ENCODE assay signal across 16 cellular contexts in the genomic region with DNA sequence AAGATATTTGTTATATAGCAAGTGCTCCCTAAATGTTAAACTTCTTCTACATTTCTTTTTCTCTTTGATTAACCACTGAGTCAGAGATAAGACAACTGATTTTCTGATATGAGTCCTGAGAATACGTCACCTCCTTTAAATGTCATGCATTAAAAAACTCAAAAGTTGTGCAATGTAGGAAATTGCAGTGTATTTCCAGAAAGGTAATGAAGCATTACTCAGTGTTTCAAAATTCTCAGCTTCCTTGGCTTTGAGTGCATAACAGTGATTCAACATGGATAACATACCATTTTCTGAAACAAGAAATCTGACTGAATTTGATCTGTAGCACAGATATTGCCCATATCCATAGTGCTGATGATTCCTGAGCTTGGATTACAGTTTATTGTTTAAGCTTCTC.
A peak's percentile ranks its signal among the peaks of the same experiment; 100 is the strongest.
DNase-seq lines count a peak whose midpoint lies in the region; FAIRE-seq and TF ChIP-seq lines count a peak whose summit lies in the region.
"Had no signal": no experiment of that assay in that cellular context is flagged by ENCODE, and none has a peak within 500 bp of the region (broad histone marks: within the 10 kb centered on the region; RNA-seq: fewer than 3 reads in every experiment).

No MANE protein-coding gene starts in this region.

- peak overlapping the region; percentile 19 for H3K9ac ChIP-seq in keratinocyte (ENCODE audit: control insufficient read depth, extremely low read depth, insufficient read depth, low read length)

- H3K36me3 ChIP-seq in bronchial epithelial cell (ENCODE audit: control insufficient read depth, insufficient read depth, low read length), result no peaks in the 10 kb centered on the region
- H3K36me3 ChIP-seq in keratinocyte (ENCODE audit: control insufficient read depth in 2 of 2, extremely low read depth in 1 of 2, insufficient read depth in 2 of 2, low read length in 2 of 2), result no peaks in the 10 kb centered on the region
- H3K36me3 ChIP-seq: prostate gland had no signal

- H3K27ac Mint-ChIP-seq in activated CD4-positive, alpha-beta memory T cell treated with anti-CD3 and anti-CD28 coated beads, Interleukin-2, amount 10 ng/mL, durations not matched to agents 7 days and 5 days, result no peak overlapping the region
- H3K27ac Mint-ChIP-seq: activated CD4-positive, alpha-beta T cell treated with anti-CD3 and anti-CD28 coated beads, Interleukin-2, amount 10 ng/mL, durations not matched to agents 24 days and 14 days; T-helper 1 cell treated with Interleukin-12 subunit alpha and Interleukin-12 subunit beta and Interleukin-4 antibody, amounts not matched to agents 30 μg/mL and 1 μg/mL, for 36 hours had no signal

- H3K4me1 Mint-ChIP-seq in activated CD4-positive, alpha-beta memory T cell treated with anti-CD3 and anti-CD28 coated beads, Interleukin-2, amount 10 ng/mL, durations not matched to agents 7 days and 5 days, result no peaks in the 10 kb centered on the region
- H3K4me1 Mint-ChIP-seq: activated CD4-positive, alpha-beta T cell treated with anti-CD3 and anti-CD28 coated beads, Interleukin-2, amount 10 ng/mL, durations not matched to agents 24 days and 14 days had no signal

- no peaks in the 10 kb centered on the region for H3K36me3 Mint-ChIP-seq in activated CD4-positive, alpha-beta memory T cell treated with anti-CD3 and anti-CD28 coated beads, Interleukin-2, amount 10 ng/mL, durations not matched to agents 7 days and 5 days (ENCODE audit: low read depth)
- H3K36me3 Mint-ChIP-seq: brain had no signal

- H3K27me3 ChIP-seq in AG04450 (ENCODE audit: control insufficient read depth, insufficient read depth, low read length) (no peaks in the 10 kb centered on the region), bronchial epithelial cell (ENCODE audit: control insufficient read depth, insufficient read depth, low read length) (no peaks in the 10 kb centered on the region), keratinocyte (ENCODE audit: control insufficient read depth, extremely low read depth, insufficient read depth, low read length) (no peaks in the 10 kb centered on the region)
- H3K27me3 ChIP-seq: upper lobe of left lung had no signal

- H3K9me3 ChIP-seq in AG04450 (ENCODE audit: control insufficient read depth, insufficient read depth, low read length), result no peaks in the 10 kb centered on the region
- no peaks in the 10 kb centered on the region for H3K9me3 ChIP-seq in keratinocyte (ENCODE audit: control insufficient read depth, low read depth, low read length)
- H3K9me3 ChIP-seq: prostate gland, upper lobe of left lung had no signal

- peaks cover 40% of the 10 kb centered on the region for H3K4me1 ChIP-seq in keratinocyte (ENCODE audit: control insufficient read depth, extremely low read depth, insufficient read depth, low read length)

- DNase-seq in AG04450 (ENCODE audit: low read depth, low spot score), result peak; percentile 24
- peak; percentile 61 for DNase-seq in HT1080 (ENCODE audit: low read depth)
- peak; percentile 98 for DNase-seq in bronchial epithelial cell (ENCODE audit: low read depth)
- peak; percentile 38 for DNase-seq in keratinocyte (ENCODE audit: low read depth, low spot score)
- DNase-seq in middle frontal gyrus (ENCODE audit: extremely low spot score, low spot score), result no peak
- no peak for DNase-seq in activated CD4-positive, alpha-beta memory T cell treated with anti-CD3 and anti-CD28 coated beads, Interleukin-2, amount 10 ng/mL, durations not matched to agents 7 days and 5 days
- DNase-seq in coronary artery (ENCODE audit: low spot score), result no peak
- DNase-seq in DMS114 treated with DMSO at 0.1 percent for 48 hours (lab: John Stamatoyannopoulos, UW; ENCODE audit: unreplicated experiment), result no peak
- DNase-seq: activated CD4-positive, alpha-beta T cell treated with anti-CD3 and anti-CD28 coated beads, Interleukin-2, amount 10 ng/mL, durations not matched to agents 24 days and 14 days; DND-41; NCI-H2171; stimulated activated CD4-positive, alpha-beta T cell treated with anti-CD3 and anti-CD28 coated beads, Interleukin-2, amount 100 ng/mL, for 24 hours; upper lobe of left lung had no signal

- FAIRE-seq in bronchial epithelial cell (lab: Jason Lieb, UNC) (no peak), keratinocyte (lab: Jason Lieb, UNC) (peak; percentile 90)

- H3K4me3 ChIP-seq in AG04450 (ENCODE audit: low read depth, low read length) (no peak overlapping the region), bronchial epithelial cell (ENCODE audit: low read depth, low read length) (no peak overlapping the region), keratinocyte (ENCODE audit: control insufficient read depth in 2 of 3, extremely low read depth in 1 of 3, insufficient read depth in 2 of 3, low read depth in 1 of 3, low read length in 3 of 3) (no peak overlapping the region), coronary artery (no peak overlapping the region)
- H3K4me3 ChIP-seq: prostate gland, upper lobe of left lung had no signal

- H4K20me1 ChIP-seq in keratinocyte (ENCODE audit: control insufficient read depth, extremely low read depth, insufficient read depth, low read length), result no peaks in the 10 kb centered on the region

- CTCF ChIA-PET in AG04450 (lab: Charles Lee), result interaction anchor here (0.7 to 1.9 kb wide), 3 partner anchors 73 to 166 kb away, joined by 3 to 9 read pairs (median 6); no protein-coding TSS in a partner anchor
- CTCF ChIA-PET in activated CD4-positive, alpha-beta memory T cell treated with anti-CD3 and anti-CD28 coated beads, Interleukin-2, amount 10 ng/mL, durations not matched to agents 7 days and 5 days (lab: Charles Lee), result no interaction called here

- no peak overlapping the region for H3K4me3 Mint-ChIP-seq in activated CD4-positive, alpha-beta memory T cell treated with anti-CD3 and anti-CD28 coated beads, Interleukin-2, amount 10 ng/mL, durations not matched to agents 7 days and 5 days
- H3K4me3 Mint-ChIP-seq: activated CD4-positive, alpha-beta T cell treated with anti-CD3 and anti-CD28 coated beads, Interleukin-2, amount 10 ng/mL, durations not matched to agents 24 days and 14 days; T-helper 1 cell treated with Interleukin-12 subunit alpha and Interleukin-12 subunit beta and Interleukin-4 antibody, amounts not matched to agents 30 μg/mL and 1 μg/mL, for 36 hours had no signal

- H3K27ac ChIP-seq in AG04450 (ENCODE audit: low read depth, low read length) (no peak overlapping the region), keratinocyte (ENCODE audit: control insufficient read depth, insufficient read depth, low read length) (peak overlapping the region; percentile 80), coronary artery (no peak overlapping the region)
- H3K27ac ChIP-seq: prostate gland had no signal

- dilution Hi-C loops in keratinocyte (cut with MboI; ENCODE audit: extremely low pct_ligation_motif_present, low sequenced_read_pairs), result no loop called here

- no peaks in the 10 kb centered on the region for H3K9me3 Mint-ChIP-seq in activated CD4-positive, alpha-beta memory T cell treated with anti-CD3 and anti-CD28 coated beads, Interleukin-2, amount 10 ng/mL, durations not matched to agents 7 days and 5 days
- H3K9me3 Mint-ChIP-seq: activated CD4-positive, alpha-beta T cell treated with anti-CD3 and anti-CD28 coated beads, Interleukin-2, amount 10 ng/mL, durations not matched to agents 24 days and 14 days; brain; T-helper 1 cell treated with Interleukin-12 subunit alpha and Interleukin-12 subunit beta and Interleukin-4 antibody, amounts not matched to agents 30 μg/mL and 1 μg/mL, for 36 hours had no signal

- H3K9me1 ChIP-seq in keratinocyte (ENCODE audit: control insufficient read depth, extremely low read depth, insufficient read depth, low read length), result no peaks in the 10 kb centered on the region

- no peak for TF ChIP-seq CTCF in AG04450 (IDR thresholded peaks at IDR 0.05; ENCODE audit: low read depth, low read length)
- no peak for TF ChIP-seq CTCF in bronchial epithelial cell (IDR thresholded peaks at IDR 0.05; ENCODE audit: insufficient read depth, low read length, severe bottlenecking)
- no peak for TF ChIP-seq CTCF in keratinocyte (optimal IDR thresholded peaks at IDR 0.05 in 1 of 3, IDR thresholded peaks at IDR 0.05 in 1 of 3, conservative IDR thresholded peaks at IDR 0.05 in 1 of 3; ENCODE audit: extremely low read depth in 1 of 3, insufficient read depth in 2 of 3, low read length in 3 of 3)
- no peak for TF ChIP-seq CTCF in coronary artery (IDR thresholded peaks at IDR 0.05)

- peak overlapping the region; percentile 56 for H2AFZ ChIP-seq in keratinocyte (ENCODE audit: control insufficient read depth, low read length)

- H3K4me2 ChIP-seq in keratinocyte (ENCODE audit: control insufficient read depth, extremely low read depth, insufficient read depth, low read depth, low read length), result peak overlapping the region; percentile 35

- H3K79me2 ChIP-seq in keratinocyte (ENCODE audit: control insufficient read depth, insufficient read depth, low read length), result no peaks in the 10 kb centered on the region

- POLR2A ChIA-PET in AG04450 (lab: Yijun Ruan, JAX), result interaction anchor here (1.1 kb wide), 1 partner anchor 82 kb away, joined by 4 read pairs; no protein-coding TSS in a partner anchor
- POLR2A ChIA-PET in activated CD4-positive, alpha-beta memory T cell treated with anti-CD3 and anti-CD28 coated beads, Interleukin-2, amount 10 ng/mL, durations not matched to agents 7 days and 5 days (lab: Charles Lee), result no interaction called here

- no peaks in the 10 kb centered on the region for H3K27me3 Mint-ChIP-seq in activated CD4-positive, alpha-beta memory T cell treated with anti-CD3 and anti-CD28 coated beads, Interleukin-2, amount 10 ng/mL, durations not matched to agents 7 days and 5 days
- H3K27me3 Mint-ChIP-seq: activated CD4-positive, alpha-beta T cell treated with anti-CD3 and anti-CD28 coated beads, Interleukin-2, amount 10 ng/mL, durations not matched to agents 24 days and 14 days; brain had no signal

Comparison
In these comparisons a context has a peak if more than half of its experiments do, and no peak if none do; other contexts are left out.
1. DNase-seq: peak in AG04450 (single experiment), HT1080 (single experiment), bronchial epithelial cell (single experiment) and keratinocyte (single experiment); none in middle frontal gyrus (single experiment), activated CD4-positive, alpha-beta memory T cell treated with anti-CD3 and anti-CD28 coated beads, Interleukin-2, amount 10 ng/mL, durations not matched to agents 7 days and 5 days (single experiment), coronary artery (single experiment) and DMS114 treated with DMSO at 0.1 percent for 48 hours (single experiment).